ENCODE assay signal across 28 cellular contexts in the genomic region with DNA sequence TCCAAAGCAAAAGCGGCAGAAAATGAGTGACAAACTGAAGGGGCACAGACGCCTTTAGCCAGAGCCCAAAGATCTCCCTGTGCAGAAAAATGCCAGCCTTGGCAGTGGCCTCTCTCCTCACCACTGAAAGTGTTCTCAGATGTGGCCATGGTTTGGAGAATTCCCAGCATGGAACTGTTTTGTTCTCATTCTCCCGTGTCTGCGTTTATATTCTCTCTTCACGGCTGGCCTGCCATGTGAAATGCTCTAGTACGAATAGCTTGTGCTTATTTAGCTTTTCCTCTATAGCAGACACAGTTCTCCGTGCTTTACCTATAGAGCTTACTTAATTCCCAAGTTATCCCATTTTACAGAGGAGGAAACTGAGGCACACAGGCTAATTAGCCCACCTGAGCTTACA.
"Had no signal": no experiment of that assay in that cellular context is flagged by ENCODE, and none has a peak within 500 bp of the region (broad histone marks: within the 10 kb centered on the region; RNA-seq: fewer than 3 reads in every experiment).

No MANE protein-coding gene starts in this region.

- ATAC-seq: left colon; mucosa of descending colon; stimulated activated effector memory CD8-positive, alpha-beta T cell treated with anti-CD3 and anti-CD28 coated beads, Interleukin-12 subunit alpha, Interleukin-12 subunit beta, amount 100 ng/mL, for 72 hours had no signal

- H3K27ac ChIP-seq: esophagus muscularis mucosa, prostate gland, sigmoid colon, stomach, tibial nerve, upper lobe of left lung, uterus had no signal

- H3K4me1 ChIP-seq: prostate gland, uterus had no signal

- H3K27me3 Mint-ChIP-seq: naive B cell had no signal

- H3K36me3 Mint-ChIP-seq: immature natural killer cell; natural killer cell treated with Interleukin-12 subunit alpha and Interleukin-12 subunit beta and Interleukin-15 and Interleukin-18, amount 100 ng/mL, for 72 hours; stimulated activated effector memory CD8-positive, alpha-beta T cell treated with anti-CD3 and anti-CD28 coated beads, Interleukin-12 subunit alpha, Interleukin-12 subunit beta, amount 100 ng/mL, for 72 hours had no signal

- H3K36me3 ChIP-seq: uterus had no signal

- H3K9me3 ChIP-seq: esophagus muscularis mucosa, mucosa of descending colon, prostate gland, right atrium auricular region, sigmoid colon, stomach, tibial nerve, upper lobe of left lung, uterus had no signal

- H3K4me3 Mint-ChIP-seq: immature natural killer cell; mesothelial cell of epicardium; naive B cell; natural killer cell treated with Interleukin-12 subunit alpha and Interleukin-12 subunit beta and Interleukin-15 and Interleukin-18, amount 100 ng/mL, for 72 hours; stimulated activated effector memory CD8-positive, alpha-beta T cell treated with anti-CD3 and anti-CD28 coated beads, Interleukin-12 subunit alpha, Interleukin-12 subunit beta, amount 100 ng/mL, for 72 hours had no signal

- H3K9me3 Mint-ChIP-seq: immature natural killer cell; mesothelial cell of epicardium; naive B cell; natural killer cell treated with Interleukin-12 subunit alpha and Interleukin-12 subunit beta and Interleukin-15 and Interleukin-18, amount 100 ng/mL, for 72 hours; stimulated activated effector memory CD8-positive, alpha-beta T cell treated with anti-CD3 and anti-CD28 coated beads, Interleukin-12 subunit alpha, Interleukin-12 subunit beta, amount 100 ng/mL, for 72 hours had no signal

- FAIRE-seq: endothelial cell of umbilical vein, frontal cortex had no signal

- H3K27ac Mint-ChIP-seq: immature natural killer cell; mesothelial cell of epicardium; natural killer cell treated with Interleukin-12 subunit alpha and Interleukin-12 subunit beta and Interleukin-15 and Interleukin-18, amount 100 ng/mL, for 72 hours had no signal

- DNase-seq: dermis blood vessel endothelial cell; effector memory CD4-positive, alpha-beta T cell; immature natural killer cell; islet precursor cell; kidney glomerular epithelial cell; left colon; left ventricle myocardium superior; mesenchymal stem cell; mucosa of descending colon; naive B cell; sigmoid colon; stimulated activated CD4-positive, alpha-beta T cell treated with anti-CD3 and anti-CD28 coated beads, Interleukin-2, amount 100 ng/mL, for 24 hours; stimulated activated CD4-positive, alpha-beta T cell treated with anti-CD3 and anti-CD28 coated beads, Interleukin-4, amount 100 ng/mL, for 24 hours; stimulated activated naive CD4-positive, alpha-beta T cell treated with Interleukin-2 at 50 U/mL for 16 hours; stomach; uterus had no signal

- H3K27me3 ChIP-seq: esophagus muscularis mucosa, right atrium auricular region, sigmoid colon, stomach, tibial nerve, upper lobe of left lung, uterus had no signal

- H3K4me1 Mint-ChIP-seq: naive B cell had no signal

- H3K4me3 ChIP-seq: coronary artery, esophagus muscularis mucosa, lung, mucosa of descending colon, prostate gland, right atrium auricular region, sigmoid colon, stomach, tibial nerve, upper lobe of left lung, uterus had no signal
